In genomic region chr12:127063339-127064090, GRCh38 we compare ENCODE assay signal across 23 cellular contexts.
DNase-seq lines count a peak whose midpoint lies in the region; ATAC-seq, FAIRE-seq and TF ChIP-seq lines count a peak whose summit lies in the region.
"Had no signal": no experiment of that assay in that cellular context is flagged by ENCODE, and none has a peak within 500 bp of the region (broad histone marks: within the 10 kb centered on the region; RNA-seq: fewer than 3 reads in every experiment).

No MANE protein-coding gene starts in this region.

- POLR2A ChIA-PET in K562 (lab: Yijun Ruan, JAX), result interaction anchor here (0.5 to 2.3 kb wide), 6 partner anchors 8 to 1865 kb away, joined by 3 to 9 read pairs (median 4); no protein-coding TSS in a partner anchor
- POLR2A ChIA-PET in activated CD4-positive, alpha-beta memory T cell treated with anti-CD3 and anti-CD28 coated beads for 36 hours (lab: Charles Lee), result no interaction called here

- TF ChIP-seq POLR2A in K562 (conservative IDR thresholded peaks at IDR 0.05) (no peak), uterus (IDR thresholded peaks at IDR 0.05) (no peak)

- no peak for TF ChIP-seq EP300 in K562 (IDR thresholded peaks at IDR 0.05; ENCODE audit: low read length)

- H3K27me3 Mint-ChIP-seq in activated CD4-positive, alpha-beta memory T cell treated with anti-CD3 and anti-CD28 coated beads for 36 hours, result peaks cover 1% of the 10 kb centered on the region

- TF ChIP-seq CTCF in K562 (IDR thresholded peaks at IDR 0.05 in 2 of 3, conservative IDR thresholded peaks at IDR 0.05 in 1 of 3; ENCODE audit: insufficient read depth in 2 of 3, low read depth in 1 of 3, low read length in 3 of 3), result no peak
- TF ChIP-seq CTCF in uterus (IDR thresholded peaks at IDR 0.05), result no peak

- WGBS in K562 (ENCODE audit: insufficient coverage, low coverage, missing lambda C conversion rate), result 5% methylated on average over 18 of the region's 18 CpGs

- peak overlapping the region; percentile 17 for H2AFZ ChIP-seq in K562 (ENCODE audit: low read depth, low read length)
- H2AFZ ChIP-seq: parathyroid adenoma had no signal

- no peak overlapping the region for H3K27ac Mint-ChIP-seq in activated CD4-positive, alpha-beta memory T cell treated with anti-CD3 and anti-CD28 coated beads for 36 hours
- H3K27ac Mint-ChIP-seq: activated naive CD4-positive, alpha-beta T cell treated with anti-CD3 and anti-CD28 coated beads, Interleukin-2, amount 50 U/mL, for 24 hours; naive thymus-derived CD8-positive, alpha-beta T cell had no signal

- peak overlapping the region; percentile 31; the same call in 2 of the 3 replicates for H3K27ac ChIP-seq in K562 (ENCODE audit: extremely low read depth, low read depth, low read length)
- no peak overlapping the region for H3K27ac ChIP-seq in uterus
- H3K27ac ChIP-seq: parathyroid adenoma, SJSA1, thyroid gland had no signal

- no peaks in the 10 kb centered on the region for H4K20me1 ChIP-seq in K562 (replicated peaks; ENCODE audit: control insufficient read depth, insufficient read depth, low read length)

- H3K36me3 Mint-ChIP-seq in activated CD4-positive, alpha-beta memory T cell treated with anti-CD3 and anti-CD28 coated beads for 36 hours, result no peaks in the 10 kb centered on the region
- H3K36me3 Mint-ChIP-seq: activated naive CD4-positive, alpha-beta T cell treated with anti-CD3 and anti-CD28 coated beads, Interleukin-2, amount 50 U/mL, for 24 hours; naive thymus-derived CD8-positive, alpha-beta T cell had no signal

- BruUV-seq in K562 (replicated peaks; lab: Mats Ljungman, UMichigan), result no TSS peak

- peaks cover 92% of the 10 kb centered on the region for H3K79me2 ChIP-seq in K562 (ENCODE audit: control insufficient read depth, insufficient read depth, low read length)
- H3K79me2 ChIP-seq: parathyroid adenoma had no signal

- peaks cover 7 to 19% of the 10 kb centered on the region in 2 experiments; a peak in 3 of 5 replicates for H3K4me1 ChIP-seq in K562 (replicated peaks in 1 of 2; ENCODE audit: control insufficient read depth in 2 of 2, insufficient read depth in 2 of 2, low read length in 2 of 2)
- H3K4me1 ChIP-seq in uterus, result no peaks in the 10 kb centered on the region
- H3K4me1 ChIP-seq: Caco-2, parathyroid adenoma, SJSA1, thyroid gland had no signal

- no peaks in the 10 kb centered on the region for H3K4me1 Mint-ChIP-seq in activated CD4-positive, alpha-beta memory T cell treated with anti-CD3 and anti-CD28 coated beads for 36 hours (ENCODE audit: low read depth)
- H3K4me1 Mint-ChIP-seq: activated naive CD4-positive, alpha-beta T cell treated with anti-CD3 and anti-CD28 coated beads, Interleukin-2, amount 50 U/mL, for 24 hours; naive thymus-derived CD8-positive, alpha-beta T cell had no signal

- ATAC-seq in K562, result peak; percentile 11; the same call in 2 of the 3 replicates
- ATAC-seq: naive thymus-derived CD8-positive, alpha-beta T cell had no signal

- intact Hi-C loops in K562 (cut with micrococcal nuclease), result loop anchor here (10.0 kb wide), 1 partner anchor 91 kb away; no protein-coding TSS in a partner anchor
- intact Hi-C loops in uterus (cut with DNase I; ENCODE audit: low total_unique reads), result no loop called here
- intact Hi-C loops in activated CD4-positive, alpha-beta memory T cell treated with anti-CD3 and anti-CD28 coated beads for 36 hours (cut with micrococcal nuclease), result no loop called here

- H3K4me2 ChIP-seq in K562 (ENCODE audit: insufficient read depth, low read length), result peak overlapping the region; percentile 94

- H3K9ac ChIP-seq in K562 (ENCODE audit: insufficient read depth in 1 of 2, low read depth in 2 of 2, low read length in 2 of 2), result peak overlapping the region; percentile 83 to 90
- H3K9ac ChIP-seq: parathyroid adenoma had no signal

- no peaks in the 10 kb centered on the region for H3K27me3 ChIP-seq in K562 (ENCODE audit: control insufficient read depth in 2 of 2, insufficient read depth in 2 of 2, low read length in 2 of 2)
- H3K27me3 ChIP-seq in uterus, result no peaks in the 10 kb centered on the region
- H3K27me3 ChIP-seq: SJSA1, thyroid gland had no signal

- no peak for TF ChIP-seq RAD21 in K562 (CRISPR knock-in tag; conservative IDR thresholded peaks at IDR 0.05 in 1 of 2, IDR thresholded peaks at IDR 0.05 in 1 of 2)

- H3K4me3 ChIP-seq in K562 (peak overlapping the region; percentile 65), uterus (no peak overlapping the region)
- H3K4me3 ChIP-seq: SJSA1, thyroid gland had no signal

- H3K36me3 ChIP-seq in K562 (ENCODE audit: control insufficient read depth, insufficient read depth, low read length), result peaks cover 22% of the 10 kb centered on the region
- H3K36me3 ChIP-seq in uterus, result no peaks in the 10 kb centered on the region
- H3K36me3 ChIP-seq: SJSA1, thyroid gland had no signal

- H3K9me1 ChIP-seq in K562 (ENCODE audit: control insufficient read depth, insufficient read depth, low read length), result no peaks in the 10 kb centered on the region

- no peak for FAIRE-seq in K562 (lab: Jason Lieb, UNC)

- CTCF ChIA-PET in K562 (lab: Yijun Ruan, JAX; ENCODE audit: low intra/inter-chr PET ratio), result no interaction called here
- CTCF ChIA-PET in activated CD4-positive, alpha-beta memory T cell treated with anti-CD3 and anti-CD28 coated beads for 36 hours (lab: Charles Lee), result no interaction called here

- H3K9me3 Mint-ChIP-seq in activated CD4-positive, alpha-beta memory T cell treated with anti-CD3 and anti-CD28 coated beads for 36 hours, result no peaks in the 10 kb centered on the region
- H3K9me3 Mint-ChIP-seq: activated naive CD4-positive, alpha-beta T cell treated with anti-CD3 and anti-CD28 coated beads, Interleukin-2, amount 50 U/mL, for 24 hours; naive thymus-derived CD8-positive, alpha-beta T cell had no signal

- H3K9me3 ChIP-seq in K562 (replicated peaks; ENCODE audit: control insufficient read depth, insufficient read depth, low read depth, low read length) (no peaks in the 10 kb centered on the region), uterus (no peaks in the 10 kb centered on the region)
- H3K9me3 ChIP-seq: Caco-2, SJSA1, thyroid gland had no signal

- no peak overlapping the region for H3K4me3 Mint-ChIP-seq in activated CD4-positive, alpha-beta memory T cell treated with anti-CD3 and anti-CD28 coated beads for 36 hours
- H3K4me3 Mint-ChIP-seq: activated naive CD4-positive, alpha-beta T cell treated with anti-CD3 and anti-CD28 coated beads, Interleukin-2, amount 50 U/mL, for 24 hours; naive thymus-derived CD8-positive, alpha-beta T cell had no signal

- DNase-seq in NCI-H1417 (lab: John Stamatoyannopoulos, UW) (peak; percentile 68 to 96 (median 79)), NCI-H510A (lab: John Stamatoyannopoulos, UW) (peak; percentile 59), K562 (ENCODE audit: extremely low read depth in 1 of 4, low spot score in 3 of 4) (peak in 3 of 4 experiments; percentile 28 to 43 (median 39)), retina (peak; percentile 23), uterus (no peak), NCI-H2029 treated with DMSO at 0.1 percent for 48 hours (lab: John Stamatoyannopoulos, UW) (no peak)
- DNase-seq in activated CD4-positive, alpha-beta memory T cell treated with anti-CD3 and anti-CD28 coated beads for 36 hours, result no peak
- DNase-seq: activated CD4-positive, CD25-positive, alpha-beta regulatory T cell; activated T-cell treated with anti-CD3 and anti-CD28 coated beads, Interleukin-2, amount 50 U/mL, for 48 hours; Caco-2; effector memory CD4-positive, alpha-beta T cell; GOT3; islet precursor cell; mesendoderm; naive thymus-derived CD8-positive, alpha-beta T cell; NCI-H1092 treated with DMSO at 0.1 percent for 48 hours; NCI-H524; stimulated activated CD4-positive, alpha-beta T cell treated with anti-CD3 and anti-CD28 coated beads, Interleukin-1b, Interleukin-23, amount 100 ng/mL, for 48 hours; stimulated activated naive CD4-positive, alpha-beta T cell treated with Interleukin-2 at 50 U/mL for 16 hours; thyroid gland had no signal

- in situ Hi-C loops in K562 (cut with MboI), result no loop called here

TF ChIP-seq in K562, 482 proteins besides CTCF, POLR2A, EP300 and RAD21 (continues in another document):
- TF ChIP-seq REST (CRISPR knock-in tag; IDR thresholded peaks at IDR 0.05; ENCODE audit: low read depth) (no peak), L3MBTL2 (IDR thresholded peaks at IDR 0.05) (peak; percentile 47), CREM (IDR thresholded peaks at IDR 0.05; ENCODE audit: low read depth) (peak; percentile 44; the same call in 1 of the 2 replicates), JUND (IDR thresholded peaks at IDR 0.05; ENCODE audit: borderline replicate concordance, low read depth, low read length) (no peak), JUND (tag; IDR thresholded peaks at IDR 0.05; ENCODE audit: borderline replicate concordance, low read depth, low read length) (0 out of 3 replicates have a peak, but pooled peaks have one; percentile 7), YY1 (IDR thresholded peaks at IDR 0.05; ENCODE audit: borderline replicate concordance in 1 of 3, control insufficient read depth in 1 of 3, extremely low read depth in 1 of 3, insufficient read depth in 3 of 3, insufficient read length in 1 of 3, insufficient replicate concordance in 2 of 3, low read depth in 1 of 3, low read length in 2 of 3) (peak in 1 of 3 experiments; percentile 22)

Comparison
In these comparisons a context has a peak if more than half of its experiments do, and no peak if none do; other contexts are left out.
1. DNase-seq: peak in NCI-H1417 (3 of 3), NCI-H510A (single experiment), K562 (3 of 4) and retina (single experiment); none in uterus (0 of 2), NCI-H2029 treated with DMSO at 0.1 percent for 48 hours (single experiment) and activated CD4-positive, alpha-beta memory T cell treated with anti-CD3 and anti-CD28 coated beads for 36 hours (single experiment).